23 cellular contexts compared by ENCODE assay signal in genomic region chr1:116941670-116942069, GRCh38.
"Had no signal": no experiment of that assay in that cellular context is flagged by ENCODE, and none has a peak within 500 bp of the region (broad histone marks: within the 10 kb centered on the region; RNA-seq: fewer than 3 reads in every experiment).

No MANE protein-coding gene starts in this region.

- H3K4me2 ChIP-seq: neural progenitor cell had no signal

- H3K9me3 ChIP-seq: neutrophil, pancreas, prostate gland, right lobe of liver, sigmoid colon, stomach, thoracic aorta, thyroid gland, tibial nerve, upper lobe of right lung, uterus had no signal

- H3K27me3 ChIP-seq: neural progenitor cell, pancreas, right lobe of liver, sigmoid colon, stomach, thyroid gland, tibial nerve, upper lobe of right lung, uterus had no signal

- H3K4me3 ChIP-seq: neural progenitor cell, pancreas, prostate gland, right lobe of liver, sigmoid colon, stomach, thoracic aorta, thyroid gland, tibial nerve, upper lobe of right lung, uterus had no signal

- H3K4me1 ChIP-seq: pancreas, prostate gland, right lobe of liver, stomach, thyroid gland, tibial nerve, upper lobe of right lung, uterus had no signal

- H3K27ac ChIP-seq: neural progenitor cell, neutrophil, pancreas, prostate gland, right lobe of liver, sigmoid colon, stomach, thoracic aorta, thyroid gland, tibial nerve, upper lobe of right lung, uterus had no signal

- H2AFZ ChIP-seq: neural progenitor cell had no signal

- H3K36me3 ChIP-seq: neural progenitor cell, neutrophil, prostate gland, right lobe of liver, thoracic aorta, upper lobe of right lung, uterus had no signal

- H3K9ac ChIP-seq: neural progenitor cell had no signal

- DNase-seq: natural killer cell; nucleus accumbens; pancreas; retina; right cardiac atrium; right lobe of liver; sigmoid colon; small intestine; stimulated activated CD4-positive, alpha-beta T cell treated with anti-CD3 and anti-CD28 coated beads, Interleukin-15, amount 100 ng/mL, for 24 hours; stimulated activated CD4-positive, alpha-beta T cell treated with anti-CD3 and anti-CD28 coated beads, Interleukin-2, amount 100 ng/mL, for 24 hours; stimulated activated CD4-positive, alpha-beta T cell treated with anti-CD3 and anti-CD28 coated beads, Interleukin-2, amount 100 ng/mL, for 48 hours; stimulated activated CD4-positive, alpha-beta T cell treated with anti-CD3 and anti-CD28 coated beads, Interleukin-4, amount 100 ng/mL, for 24 hours; stimulated activated naive B cell treated with anti-CD40 and anti-IgM and Interleukin-4, amounts not matched to agents 10 μg/mL and 1 μg/mL and 100 μg/mL, for 72 hours; stimulated activated naive CD4-positive, alpha-beta T cell treated with Interleukin-2 at 50 U/mL for 16 hours; stomach; thyroid gland; upper lobe of right lung; uterus had no signal

- ATAC-seq: pancreas; right cardiac atrium; right lobe of liver; stimulated activated naive B cell treated with anti-CD40 and anti-IgM and Interleukin-4, amounts not matched to agents 10 μg/mL and 1 μg/mL and 100 μg/mL, for 72 hours; upper lobe of right lung had no signal
